ENCODE assay signal across 10 cellular contexts in the genomic region with DNA sequence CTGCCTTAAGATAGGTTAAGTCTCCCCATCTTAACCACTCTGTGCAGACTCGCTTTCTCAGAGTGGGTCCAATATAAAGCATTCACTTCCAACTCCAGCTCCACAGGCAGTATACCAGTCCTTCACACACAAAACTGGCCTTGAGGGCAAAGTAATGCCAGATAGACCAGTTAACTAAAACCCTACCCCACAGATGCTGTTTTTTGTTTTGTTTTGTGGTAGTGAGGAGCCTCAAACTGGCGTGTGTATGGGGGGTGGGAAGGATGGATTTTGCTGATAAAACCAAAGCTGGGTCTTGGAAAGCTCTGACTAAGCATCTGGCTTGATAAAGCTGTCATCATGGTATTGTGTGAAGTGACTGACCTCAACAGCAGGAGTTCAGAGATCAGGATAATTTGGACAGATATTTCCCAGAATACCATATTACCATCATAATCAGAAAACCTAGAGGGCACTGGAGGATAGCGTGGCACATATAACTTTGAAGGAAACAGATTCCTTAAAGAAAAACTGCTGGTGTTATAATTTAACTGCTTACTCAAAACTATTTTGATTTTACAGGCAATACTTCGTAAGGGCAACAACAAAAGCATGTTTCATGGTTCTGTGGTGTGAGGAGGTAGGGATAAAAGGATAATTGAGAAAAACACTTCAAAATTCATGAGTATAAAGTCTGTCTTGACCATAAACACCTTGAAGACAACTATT. TPM values are rescaled to one million over a fixed set of nuclear protein-coding genes. Genes with fewer than 3 reads are reported as not detected.
A peak's percentile ranks its signal among the peaks of the same experiment; 100 is the strongest.
DNase-seq lines count a peak whose midpoint lies in the region; ATAC-seq and TF ChIP-seq lines count a peak whose summit lies in the region.
"Had no signal": no experiment of that assay in that cellular context is flagged by ENCODE, and none has a peak within 500 bp of the region (broad histone marks: within the 10 kb centered on the region; RNA-seq: fewer than 3 reads in every experiment).

No MANE protein-coding gene starts in this region.

- H3K4me2 ChIP-seq in mesendoderm (ENCODE audit: low read length), result no peak overlapping the region

- H3K18ac ChIP-seq in mesendoderm (ENCODE audit: low read length), result no peak overlapping the region

- no peak overlapping the region for H3K23ac ChIP-seq in mesendoderm (ENCODE audit: low read length)

- WGBS in mesendoderm (ENCODE audit: extremely low coverage, insufficient coverage, low lambda C conversion rate), result no CpG with 5 or more reads among the region's 4 CpGs

- H3K27me3 Mint-ChIP-seq in CD4-positive, alpha-beta T cell, result no peaks in the 10 kb centered on the region
- H3K27me3 Mint-ChIP-seq in effector memory CD8-positive, alpha-beta T cell, result no peaks in the 10 kb centered on the region
- H3K27me3 Mint-ChIP-seq: activated naive CD8-positive, alpha-beta T cell treated with anti-CD3 and anti-CD28 coated beads for 36 hours had no signal

- H4K8ac ChIP-seq in mesendoderm (ENCODE audit: low read depth, low read length), result no peak overlapping the region

- H3K4me1 Mint-ChIP-seq in CD4-positive, alpha-beta T cell (ENCODE audit: low read depth), result peaks cover 29% of the 10 kb centered on the region
- H3K4me1 Mint-ChIP-seq in effector memory CD8-positive, alpha-beta T cell (ENCODE audit: low read depth in 2 of 2), result peaks cover 15 to 18% of the 10 kb centered on the region in 2 donors

- no peak for DNase-seq in CD4-positive, alpha-beta T cell
- DNase-seq in OCI-M1 (lab: John Stamatoyannopoulos, UW) (peak; percentile 94), mesendoderm (peak; percentile 28), activated T-cell treated with anti-CD3 and anti-CD28 coated beads for 4 hours (no peak), NCI-H524 treated with DMSO at 0.1 percent for 48 hours (lab: John Stamatoyannopoulos, UW) (no peak), NCI-H146 treated with DMSO at 0.1 percent for 48 hours (lab: John Stamatoyannopoulos, UW; ENCODE audit: unreplicated experiment) (no peak)
- no peak for DNase-seq in effector memory CD8-positive, alpha-beta T cell
- DNase-seq in activated naive CD4-positive, alpha-beta T cell treated with Interleukin-2 at 50 U/mL for 16 hours, result no peak
- DNase-seq: activated naive CD8-positive, alpha-beta T cell treated with anti-CD3 and anti-CD28 coated beads for 36 hours had no signal

- no peak overlapping the region for H2BK120ac ChIP-seq in mesendoderm (ENCODE audit: low read depth, low read length)

- peaks cover 15% of the 10 kb centered on the region for H3K36me3 Mint-ChIP-seq in CD4-positive, alpha-beta T cell (ENCODE audit: low read depth)
- peaks cover 5% of the 10 kb centered on the region for H3K36me3 Mint-ChIP-seq in effector memory CD8-positive, alpha-beta T cell (ENCODE audit: insufficient read depth)
- H3K36me3 Mint-ChIP-seq: activated naive CD8-positive, alpha-beta T cell treated with anti-CD3 and anti-CD28 coated beads for 36 hours had no signal

- no peak overlapping the region for H2BK15ac ChIP-seq in mesendoderm (replicated peaks; ENCODE audit: low read depth)

- peaks cover 6% of the 10 kb centered on the region for H3K4me1 ChIP-seq in mesendoderm (ENCODE audit: control insufficient read depth, low read depth, low read length)

- H3K27me3 ChIP-seq in CD4-positive, alpha-beta T cell (ENCODE audit: control insufficient read depth, insufficient read depth, low read length), result no peaks in the 10 kb centered on the region
- H3K27me3 ChIP-seq in mesendoderm (ENCODE audit: insufficient read depth, low read length, poor library complexity), result no peaks in the 10 kb centered on the region

- H3K79me2 ChIP-seq in mesendoderm (ENCODE audit: control insufficient read depth, insufficient read depth, low read length), result no peaks in the 10 kb centered on the region

- H3K4me3 Mint-ChIP-seq in CD4-positive, alpha-beta T cell, result no peak overlapping the region
- no peak overlapping the region for H3K4me3 Mint-ChIP-seq in effector memory CD8-positive, alpha-beta T cell
- H3K4me3 Mint-ChIP-seq: activated naive CD8-positive, alpha-beta T cell treated with anti-CD3 and anti-CD28 coated beads for 36 hours had no signal

- no peak overlapping the region for H4K5ac ChIP-seq in mesendoderm (ENCODE audit: low read length)

- no peak overlapping the region for H3K9ac ChIP-seq in mesendoderm (ENCODE audit: low read length)

- H3K27ac Mint-ChIP-seq in CD4-positive, alpha-beta T cell, result peak overlapping the region; percentile 34
- H3K27ac Mint-ChIP-seq in effector memory CD8-positive, alpha-beta T cell, result peak overlapping the region; percentile 67 to 81
- H3K27ac Mint-ChIP-seq: activated naive CD8-positive, alpha-beta T cell treated with anti-CD3 and anti-CD28 coated beads for 36 hours had no signal

- no peak overlapping the region for H2BK5ac ChIP-seq in mesendoderm (ENCODE audit: low read length)

- POLR2A ChIA-PET in CD4-positive, alpha-beta T cell (lab: Charles Lee), result no interaction called here

- H3K36me3 ChIP-seq in mesendoderm (ENCODE audit: control insufficient read depth, insufficient read depth, low read length), result no peaks in the 10 kb centered on the region

- no peak overlapping the region for H3K27ac ChIP-seq in CD4-positive, alpha-beta T cell (ENCODE audit: low read depth, low read length)
- no peak overlapping the region for H3K27ac ChIP-seq in mesendoderm (ENCODE audit: low read depth, low read length)

- H3K79me1 ChIP-seq in mesendoderm (ENCODE audit: low read length), result peaks cover 4% of the 10 kb centered on the region

- no peak overlapping the region for H3K4ac ChIP-seq in mesendoderm (ENCODE audit: low read depth, low read length)

- intact Hi-C loops in CD4-positive, alpha-beta T cell (cut with DNase I, micrococcal nuclease), result no loop called here

- H3K9me3 ChIP-seq in CD4-positive, alpha-beta T cell (ENCODE audit: control insufficient read depth, low read length), result no peaks in the 10 kb centered on the region

- peak overlapping the region; percentile 12 for H3K56ac ChIP-seq in mesendoderm (ENCODE audit: low read length)

- CTCF ChIA-PET in CD4-positive, alpha-beta T cell (lab: Charles Lee), result no interaction called here

- H3K4me3 ChIP-seq in mesendoderm (ENCODE audit: low read length), result no peak overlapping the region

- ATAC-seq in CD4-positive, alpha-beta T cell (ENCODE audit: poor library complexity), result no peak
- no peak for ATAC-seq in effector memory CD8-positive, alpha-beta T cell (replicated peaks)
- ATAC-seq: esophagus mucosa had no signal

- no peak for TF ChIP-seq CTCF in CD4-positive, alpha-beta T cell (IDR thresholded peaks at IDR 0.05)

- H3K9me3 Mint-ChIP-seq in CD4-positive, alpha-beta T cell, result no peaks in the 10 kb centered on the region
- no peaks in the 10 kb centered on the region for H3K9me3 Mint-ChIP-seq in effector memory CD8-positive, alpha-beta T cell
- H3K9me3 Mint-ChIP-seq: activated naive CD8-positive, alpha-beta T cell treated with anti-CD3 and anti-CD28 coated beads for 36 hours had no signal

- no peak overlapping the region for H2AK5ac ChIP-seq in mesendoderm (ENCODE audit: low read length)

RNA-seq across cellular contexts. Expression of a gene that starts 29.6 kb away (rescaled TPM):
- 1 to 10 TPM; 5.3 to 8.4 TPM for total RNA-seq in CD4-positive, alpha-beta T cell
- polyA plus RNA-seq in mesendoderm (2013, experiment 1 of 2), result 1.6 TPM
- polyA plus RNA-seq in mesendoderm (2013, experiment 2 of 2), result 1.4 TPM

RNA-seq across cellular contexts. Expression of a gene that starts 54.1 kb away (rescaled TPM):
- 1 to 10 TPM; 3.8 to 5.8 TPM for total RNA-seq in CD4-positive, alpha-beta T cell
- polyA plus RNA-seq in mesendoderm (2013, experiment 1 of 2), result 27.7 TPM
- 26.7 TPM for polyA plus RNA-seq in mesendoderm (2013, experiment 2 of 2)

Comparison
In these comparisons a context has a peak if more than half of its experiments do, and no peak if none do; other contexts are left out.
1. DNase-seq: peak in OCI-M1 (single experiment) and mesendoderm (single experiment); none in CD4-positive, alpha-beta T cell (0 of 10), effector memory CD8-positive, alpha-beta T cell (0 of 3), activated naive CD4-positive, alpha-beta T cell treated with Interleukin-2 at 50 U/mL for 16 hours (single experiment), activated T-cell treated with anti-CD3 and anti-CD28 coated beads for 4 hours (single experiment), NCI-H524 treated with DMSO at 0.1 percent for 48 hours (single experiment) and NCI-H146 treated with DMSO at 0.1 percent for 48 hours (single experiment).